In the genomic region with DNA sequence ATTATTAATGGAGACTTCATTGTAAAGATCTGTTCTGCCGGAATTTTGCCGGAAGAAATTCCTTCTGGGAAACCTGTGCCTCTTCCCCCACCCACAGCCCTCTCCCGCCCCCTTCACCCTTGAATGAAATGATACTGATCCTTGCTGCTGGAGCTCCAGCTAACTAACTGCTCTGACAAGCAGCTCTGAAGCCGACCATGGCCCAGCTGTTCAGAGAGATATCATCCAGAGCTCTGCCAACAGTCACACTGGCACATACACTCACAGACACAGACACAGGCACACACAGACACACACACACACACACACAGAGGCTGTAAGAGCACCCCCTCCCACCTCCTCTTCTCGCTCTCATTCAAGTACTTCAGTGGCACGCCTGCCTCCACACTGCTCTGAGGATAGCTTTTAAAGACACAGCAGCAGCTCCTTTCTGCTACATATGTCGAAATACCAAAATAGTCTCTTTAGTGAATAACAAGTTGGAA, we compare ENCODE assay signal across 8 cellular contexts.
DNase-seq lines count a peak whose midpoint lies in the region; ATAC-seq and TF ChIP-seq lines count a peak whose summit lies in the region.

No MANE protein-coding gene starts in this region.

- peak overlapping the region; percentile 25 for H3K4me3 ChIP-seq in neuron (ENCODE audit: low read length)
- H3K4me3 ChIP-seq in suprapubic skin, result no peak overlapping the region

- H3K4me1 ChIP-seq in neuron (ENCODE audit: insufficient read depth, low read length) (peaks cover 28% of the 10 kb centered on the region), suprapubic skin (peaks cover 8% of the 10 kb centered on the region)

- H3K27ac ChIP-seq in suprapubic skin, result no peak overlapping the region

- TF ChIP-seq POLR2A in suprapubic skin (IDR thresholded peaks at IDR 0.05), result no peak

- whole genome bisulfite sequencing in suprapubic skin, result 54% methylated on average over 7 of the region's 7 CpGs

- no peak for TF ChIP-seq CTCF in suprapubic skin (IDR thresholded peaks at IDR 0.05)

- no peaks in the 10 kb centered on the region for H3K27me3 ChIP-seq in neuron (ENCODE audit: insufficient read depth, low read length)
- H3K27me3 ChIP-seq in suprapubic skin, result no peaks in the 10 kb centered on the region

- H3K36me3 ChIP-seq in neuron (ENCODE audit: insufficient read depth, low read length) (no peaks in the 10 kb centered on the region), suprapubic skin (peaks cover 3% of the 10 kb centered on the region)

- no peaks in the 10 kb centered on the region for H3K9me3 ChIP-seq in neuron (ENCODE audit: low read length)
- H3K9me3 ChIP-seq in suprapubic skin, result no peaks in the 10 kb centered on the region

- no peak for ATAC-seq in GM19035 (IDR thresholded peaks at IDR 0.05; ENCODE audit: unreplicated experiment)
- no peak for ATAC-seq in HG02870 (IDR thresholded peaks at IDR 0.05; ENCODE audit: unreplicated experiment)

- DNase-seq in DMS79 (lab: John Stamatoyannopoulos, UW), result peak; percentile 17
- peak; percentile 11 for DNase-seq in NCI-H524 treated with DMSO at 0.1 percent for 48 hours (lab: John Stamatoyannopoulos, UW)
- peak; percentile 53 for DNase-seq in fibroblast of peridontal ligament (ENCODE audit: extremely low read depth)
- no peak for DNase-seq in suprapubic skin (ENCODE audit: low spot score in 2 of 2)
- DNase-seq in DMS114 treated with DMSO at 0.1 percent for 48 hours (lab: John Stamatoyannopoulos, UW; ENCODE audit: unreplicated experiment), result no peak

- TF ChIP-seq EP300 in suprapubic skin (IDR thresholded peaks at IDR 0.05), result no peak

- H2AFZ ChIP-seq in neuron (ENCODE audit: low read depth, low read length), result no peak overlapping the region

Comparison
In these comparisons a context has a peak if more than half of its experiments do, and no peak if none do; other contexts are left out.
1. DNase-seq: peak in DMS79 (single experiment), NCI-H524 treated with DMSO at 0.1 percent for 48 hours (single experiment) and fibroblast of peridontal ligament (single experiment); none in suprapubic skin (0 of 2) and DMS114 treated with DMSO at 0.1 percent for 48 hours (single experiment).